17 cellular contexts compared by ENCODE assay signal in the genomic region with DNA sequence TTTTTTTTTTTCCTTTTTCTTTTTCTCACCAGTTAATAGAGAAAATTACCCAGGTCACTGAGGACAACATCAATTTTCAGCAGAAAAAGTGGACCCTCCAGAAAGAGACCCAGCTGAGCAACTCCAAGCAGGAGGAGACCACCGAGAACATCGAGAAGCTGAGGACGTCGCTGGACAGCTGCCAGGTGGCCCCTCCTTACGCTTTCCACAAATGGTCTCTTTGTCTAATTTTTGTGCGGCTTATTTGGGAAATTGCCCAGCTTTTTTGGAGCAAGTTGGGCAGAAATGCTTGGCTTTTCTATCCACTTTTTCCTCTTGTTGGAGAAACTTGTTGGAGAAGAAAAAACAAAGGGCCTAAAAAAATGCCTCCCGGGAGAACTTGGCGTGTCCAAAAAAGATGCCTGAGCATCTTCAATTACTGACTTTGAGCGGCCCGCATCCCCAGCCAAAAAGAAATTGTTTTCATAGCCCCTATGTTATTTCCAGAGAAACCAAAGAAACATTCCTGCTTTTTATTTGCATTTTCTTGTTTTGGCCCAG.
A peak's percentile ranks its signal among the peaks of the same experiment; 100 is the strongest.
DNase-seq lines count a peak whose midpoint lies in the region; ATAC-seq and TF ChIP-seq lines count a peak whose summit lies in the region.
"Had no signal": no experiment of that assay in that cellular context is flagged by ENCODE, and none has a peak within 500 bp of the region (broad histone marks: within the 10 kb centered on the region; RNA-seq: fewer than 3 reads in every experiment).

No MANE protein-coding gene starts in this region.

- H3K27ac ChIP-seq in heart right ventricle (peak overlapping the region in 9 of 10 donors; percentile 10 to 77 (median 59)), right atrium auricular region (peak overlapping the region in 1 of 2 donors; percentile 40)
- H3K27ac ChIP-seq in CD4-positive, alpha-beta memory T cell (ENCODE audit: low read depth, low read length): no peak overlapping the region
- H3K27ac ChIP-seq: neutrophil had no signal

- H3K27me3 Mint-ChIP-seq in osteocyte (ENCODE audit: unreplicated experiment): no peaks in the 10 kb centered on the region
- H3K27me3 Mint-ChIP-seq in CD4-positive, alpha-beta memory T cell: peaks cover 7 to 8% of the 10 kb centered on the region in 2 donors

- CTCF ChIA-PET in CD4-positive, alpha-beta memory T cell (lab: Charles Lee; ENCODE audit: partially characterized antibody): interaction anchor here (1.1 kb wide), 1 partner anchor 77 kb away, joined by 3 read pairs; no protein-coding TSS in a partner anchor

- H3K27ac Mint-ChIP-seq in osteocyte (ENCODE audit: unreplicated experiment): peak overlapping the region; percentile 64
- H3K27ac Mint-ChIP-seq in CD4-positive, alpha-beta memory T cell: no peak overlapping the region
- H3K27ac Mint-ChIP-seq: activated naive CD8-positive, alpha-beta T cell; CD8-positive, alpha-beta T cell had no signal

- WGBS in heart right ventricle, 2 donors: 37 to 41% methylated on average over 10 of the region's 10 CpGs

- peak overlapping the region in 2 of 10 donors; percentile 19 for H3K4me3 ChIP-seq in heart right ventricle
- no peak overlapping the region for H3K4me3 ChIP-seq in right atrium auricular region
- H3K4me3 ChIP-seq in CD4-positive, alpha-beta memory T cell (ENCODE audit: low read length in 2 of 2): no peak overlapping the region

- intact Hi-C loops in heart right ventricle (cut with DNase I): loop anchor here in 5 of 10 donors (5.0 to 10.0 kb wide), 3 partner anchors 99 to 176 kb away; no protein-coding TSS in a partner anchor
- intact Hi-C loops in CD4-positive, alpha-beta memory T cell (cut with micrococcal nuclease): no loop called here

- ATAC-seq in heart right ventricle: peak in 1 of 8 donors; percentile 1
- ATAC-seq: CD8-positive, alpha-beta T cell had no signal

- no peaks in the 10 kb centered on the region for H3K36me3 Mint-ChIP-seq in osteocyte (ENCODE audit: unreplicated experiment)
- no peaks in the 10 kb centered on the region for H3K36me3 Mint-ChIP-seq in CD4-positive, alpha-beta memory T cell
- H3K36me3 Mint-ChIP-seq: activated naive CD8-positive, alpha-beta T cell; CD8-positive, alpha-beta T cell had no signal

- H3K36me3 ChIP-seq in heart right ventricle (no peaks in the 10 kb centered on the region), right atrium auricular region (no peaks in the 10 kb centered on the region)
- no peaks in the 10 kb centered on the region for H3K36me3 ChIP-seq in CD4-positive, alpha-beta memory T cell (ENCODE audit: insufficient read depth, low read length)
- H3K36me3 ChIP-seq: neutrophil had no signal

- DNase-seq in heart right ventricle (peak in 1 of 2 donors; percentile 37), right atrium auricular region (ENCODE audit: low spot score) (no peak), fibroblast of peridontal ligament (ENCODE audit: extremely low read depth) (peak; percentile 94), osteocyte (ENCODE audit: extremely low spot score, unreplicated experiment) (no peak), dedifferentiated amniotic fluid mesenchymal stem cell (ENCODE audit: extremely low spot score) (no peak), cerebellar cortex (ENCODE audit: low spot score) (no peak)
- no peak for DNase-seq in CD4-positive, alpha-beta memory T cell
- no peak for DNase-seq in activated T-cell treated with anti-CD3 and anti-CD28 coated beads, Interleukin-2, amount 50 U/mL, for 48 hours
- DNase-seq: activated CD4-positive, alpha-beta T cell treated with anti-CD3 and anti-CD28 coated beads, Interleukin-2, amount 50 U/mL, for 1 hour; CD8-positive, alpha-beta T cell; central memory CD4-positive, alpha-beta T cell; glutamatergic neuron; NCI-H2029; NCI-H524 treated with DMSO at 0.1 percent for 48 hours; stimulated activated naive CD4-positive, alpha-beta T cell had no signal

- H3K9me3 ChIP-seq in heart right ventricle (no peaks in the 10 kb centered on the region), right atrium auricular region (no peaks in the 10 kb centered on the region)
- H3K9me3 ChIP-seq in CD4-positive, alpha-beta memory T cell (ENCODE audit: control insufficient read depth in 1 of 2, low read length in 2 of 2): no peaks in the 10 kb centered on the region
- H3K9me3 ChIP-seq: neutrophil had no signal

- H3K9me3 Mint-ChIP-seq in osteocyte (ENCODE audit: unreplicated experiment): no peaks in the 10 kb centered on the region
- no peaks in the 10 kb centered on the region for H3K9me3 Mint-ChIP-seq in CD4-positive, alpha-beta memory T cell
- H3K9me3 Mint-ChIP-seq: CD8-positive, alpha-beta T cell had no signal

- TF ChIP-seq CTCF in heart right ventricle (IDR thresholded peaks at IDR 0.05): no peak
- TF ChIP-seq CTCF in right atrium auricular region (IDR thresholded peaks at IDR 0.05): no peak
- no peak for TF ChIP-seq CTCF in osteocyte (IDR thresholded peaks at IDR 0.05)

- POLR2A ChIA-PET in CD4-positive, alpha-beta memory T cell (lab: Charles Lee; ENCODE audit: partially characterized antibody): no interaction called here

- H3K4me1 ChIP-seq in heart right ventricle: peaks cover 3 to 49% (median 28%) of the 10 kb centered on the region in 9 donors
- peaks cover 0 to 23% of the 10 kb centered on the region in 2 donors for H3K4me1 ChIP-seq in right atrium auricular region
- H3K4me1 ChIP-seq in CD4-positive, alpha-beta memory T cell (ENCODE audit: insufficient read depth, low read length): peaks cover 5% of the 10 kb centered on the region

- H3K4me3 Mint-ChIP-seq in osteocyte (ENCODE audit: unreplicated experiment): no peak overlapping the region
- H3K4me3 Mint-ChIP-seq in CD4-positive, alpha-beta memory T cell: no peak overlapping the region
- H3K4me3 Mint-ChIP-seq: activated naive CD8-positive, alpha-beta T cell; CD8-positive, alpha-beta T cell had no signal

- peaks cover 0 to 4% (median 0%) of the 10 kb centered on the region in 7 donors for H3K27me3 ChIP-seq in heart right ventricle
- H3K27me3 ChIP-seq in right atrium auricular region: no peaks in the 10 kb centered on the region
- H3K27me3 ChIP-seq in CD4-positive, alpha-beta memory T cell (ENCODE audit: insufficient read depth, low read length): no peaks in the 10 kb centered on the region

- peaks cover 51% of the 10 kb centered on the region for H3K4me1 Mint-ChIP-seq in osteocyte (ENCODE audit: unreplicated experiment)
- H3K4me1 Mint-ChIP-seq in CD4-positive, alpha-beta memory T cell: peaks cover 0 to 6% (median 2%) of the 10 kb centered on the region in 4 donors
